In the genomic region with DNA sequence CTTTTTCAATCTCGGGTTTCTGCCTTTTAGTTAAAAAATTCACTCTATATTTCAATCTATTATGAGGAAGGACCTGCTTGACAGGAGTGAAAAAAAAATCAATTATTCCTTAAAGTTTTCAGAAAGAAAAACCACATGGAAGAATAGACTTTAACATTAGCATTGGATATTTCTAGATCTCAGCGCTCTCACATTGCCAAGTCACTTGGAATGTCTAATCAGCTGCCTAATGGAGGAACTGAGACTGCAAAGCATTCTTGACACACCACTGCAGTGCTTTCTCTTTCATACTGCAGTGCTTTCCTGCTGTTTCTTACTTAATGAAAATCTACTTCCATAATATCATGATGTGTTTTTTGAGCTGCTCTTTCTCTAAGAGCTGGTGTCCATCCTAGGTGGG, we compare ENCODE assay signal across 8 cellular contexts. TPM values are rescaled to one million over a fixed set of nuclear protein-coding genes. Genes with fewer than 3 reads are reported as not detected.
DNase-seq lines count a peak whose midpoint lies in the region; ATAC-seq and TF ChIP-seq lines count a peak whose summit lies in the region.

No MANE protein-coding gene starts in this region.

- TF ChIP-seq CTCF in activated CD8-positive, alpha-beta T cell treated with anti-CD3 and anti-CD28 coated beads for 36 hours (IDR thresholded peaks at IDR 0.05) = no peak
- no peak for TF ChIP-seq CTCF in type B pancreatic cell (conservative IDR thresholded peaks at IDR 0.05)

- peak; percentile 45 to 53 for ATAC-seq in activated CD4-positive, CD25-positive, alpha-beta regulatory T cell treated with anti-CD3 and anti-CD28 coated beads, Interleukin-2, amount 50 U/mL, for 24 hours
- peak; percentile 41 for ATAC-seq in HG02970 (IDR thresholded peaks at IDR 0.05; ENCODE audit: low FRiP score, unreplicated experiment)
- ATAC-seq in activated CD8-positive, alpha-beta T cell treated with anti-CD3 and anti-CD28 coated beads for 36 hours = peak; percentile 42

- no peaks in the 10 kb centered on the region for H3K27me3 Mint-ChIP-seq in activated CD8-positive, alpha-beta T cell treated with anti-CD3 and anti-CD28 coated beads for 36 hours
- H3K27me3 Mint-ChIP-seq in type B pancreatic cell = no peaks in the 10 kb centered on the region

- peaks cover 2% of the 10 kb centered on the region for H3K9me3 Mint-ChIP-seq in activated CD8-positive, alpha-beta T cell treated with anti-CD3 and anti-CD28 coated beads for 36 hours
- H3K9me3 Mint-ChIP-seq in type B pancreatic cell = no peaks in the 10 kb centered on the region

- H3K4me1 Mint-ChIP-seq in activated CD8-positive, alpha-beta T cell treated with anti-CD3 and anti-CD28 coated beads for 36 hours (ENCODE audit: low read depth) = peaks cover 66% of the 10 kb centered on the region
- H3K4me1 Mint-ChIP-seq in type B pancreatic cell (ENCODE audit: unreplicated experiment) = peaks cover 29% of the 10 kb centered on the region

- CTCF ChIA-PET in activated CD8-positive, alpha-beta T cell treated with anti-CD3 and anti-CD28 coated beads for 36 hours (lab: Charles Lee) = interaction anchor here (0.9 to 1.5 kb wide), 6 partner anchors 19 to 147 kb away, joined by 3 to 5 read pairs (median 4); partner anchors contain the start of gene MCM3

- peak overlapping the region; percentile 57 for H3K4me3 Mint-ChIP-seq in activated CD8-positive, alpha-beta T cell treated with anti-CD3 and anti-CD28 coated beads for 36 hours
- no peak overlapping the region for H3K4me3 Mint-ChIP-seq in type B pancreatic cell

- intact Hi-C loops in activated CD8-positive, alpha-beta T cell treated with anti-CD3 and anti-CD28 coated beads for 36 hours (cut with micrococcal nuclease) = loop anchor here (5.0 kb wide), 1 partner anchor 47 kb away; no protein-coding TSS in a partner anchor

- H3K27ac Mint-ChIP-seq in activated CD8-positive, alpha-beta T cell treated with anti-CD3 and anti-CD28 coated beads for 36 hours = peak overlapping the region; percentile 92
- H3K27ac Mint-ChIP-seq in type B pancreatic cell = peak overlapping the region; percentile 68

- POLR2A ChIA-PET in activated CD8-positive, alpha-beta T cell treated with anti-CD3 and anti-CD28 coated beads for 36 hours (lab: Charles Lee) = interaction anchor here (0.9 to 2.4 kb wide), 4 partner anchors 23 to 92 kb away, joined by 3 to 8 read pairs (median 4); no protein-coding TSS in a partner anchor

- no peaks in the 10 kb centered on the region for H3K36me3 Mint-ChIP-seq in activated CD8-positive, alpha-beta T cell treated with anti-CD3 and anti-CD28 coated beads for 36 hours (ENCODE audit: low read depth)
- no peaks in the 10 kb centered on the region for H3K36me3 Mint-ChIP-seq in type B pancreatic cell

- no peak for DNase-seq in activated CD4-positive, CD25-positive, alpha-beta regulatory T cell (lab: John Stamatoyannopoulos, UW)
- no peak for DNase-seq in activated CD8-positive, alpha-beta T cell treated with anti-CD3 and anti-CD28 coated beads for 36 hours
- peak; percentile 49 for DNase-seq in kidney tubule cell (ENCODE audit: low spot score)
- DNase-seq in type B pancreatic cell (ENCODE audit: extremely low spot score, unreplicated experiment) = no peak
- DNase-seq in GDM1 (lab: John Stamatoyannopoulos, UW) = no peak
- DNase-seq in DMS 273 (lab: John Stamatoyannopoulos, UW; ENCODE audit: unreplicated experiment) = no peak

RNA-seq across cellular contexts. Expression of gene MCM3, which starts 20.4 kb away (rescaled TPM):
- total RNA-seq in activated CD8-positive, alpha-beta T cell treated with anti-CD3 and anti-CD28 coated beads for 36 hours = 100 to 1,000 TPM; 291 to 293 TPM
- total RNA-seq in type B pancreatic cell (ENCODE audit: low replicate concordance) = 68.2 and 122 TPM in 2 replicates

RNA-seq across cellular contexts. Expression of gene PAQR8, which starts 57.0 kb away (rescaled TPM):
- 10 to 100 TPM; 12.9 to 13.7 TPM for total RNA-seq in activated CD8-positive, alpha-beta T cell treated with anti-CD3 and anti-CD28 coated beads for 36 hours
- 17.6 and 21.2 TPM in 2 replicates for total RNA-seq in type B pancreatic cell (ENCODE audit: low replicate concordance)
